ENCODE assay signal across 15 cellular contexts in genomic region chr6:136959471-136959891, GRCh38. TPM values are rescaled to one million over a fixed set of nuclear protein-coding genes. Genes with fewer than 3 reads are reported as not detected.
A peak's percentile ranks its signal among the peaks of the same experiment; 100 is the strongest.
DNase-seq lines count a peak whose midpoint lies in the region; ATAC-seq lines count a peak whose summit lies in the region.
"Had no signal": no experiment of that assay in that cellular context is flagged by ENCODE, and none has a peak within 500 bp of the region (broad histone marks: within the 10 kb centered on the region; RNA-seq: fewer than 3 reads in every experiment).

No MANE protein-coding gene starts in this region.

- H3K27ac ChIP-seq in BLaER1, result no peak overlapping the region
- H3K27ac ChIP-seq: coronary artery had no signal

- H4K20me1 ChIP-seq in BLaER1, result no peaks in the 10 kb centered on the region

- H3K9ac ChIP-seq in BLaER1, result no peak overlapping the region

- DNase-seq in LoVo (ENCODE audit: low spot score) (peak; percentile 64), OCI-M1 (lab: John Stamatoyannopoulos, UW) (peak; percentile 57), left lobe of liver (ENCODE audit: low spot score) (no peak), SKM-1 (lab: John Stamatoyannopoulos, UW; ENCODE audit: unreplicated experiment) (no peak)
- no peak for DNase-seq in activated CD4-positive, alpha-beta T cell treated with anti-CD3 and anti-CD28 coated beads for 4 hours
- DNase-seq: activated CD8-positive, alpha-beta T cell treated with anti-CD3 and anti-CD28 coated beads, Interleukin-2, amount 10 ng/mL, durations not matched to agents 7 days and 5 days; activated naive CD4-positive, alpha-beta T cell treated with anti-CD3 and anti-CD28 coated beads, Interleukin-2, amount 50 U/mL, for 16 hours; NCI-H2227 treated with DMSO at 0.1 percent for 48 hours; posterior cingulate gyrus; stimulated activated CD4-positive, alpha-beta T cell treated with anti-CD3 and anti-CD28 coated beads, Interleukin-4, amount 100 ng/mL, for 4 hours; SW 1271 had no signal

- no peak overlapping the region for H3K4me3 Mint-ChIP-seq in activated T-helper 17 cell treated with anti-CD3 and anti-CD28 coated beads, Interleukin-2, amount 50 U/mL, for 72 hours
- H3K4me3 Mint-ChIP-seq: activated CD8-positive, alpha-beta T cell treated with anti-CD3 and anti-CD28 coated beads, Interleukin-2, amount 10 ng/mL, durations not matched to agents 7 days and 5 days had no signal

- peak; percentile 64 for ATAC-seq in left lobe of liver
- ATAC-seq in activated T-helper 17 cell treated with anti-CD3 and anti-CD28 coated beads, Interleukin-2, amount 50 U/mL, for 72 hours (replicated peaks), result no peak
- ATAC-seq in HG03025 (IDR thresholded peaks at IDR 0.05; ENCODE audit: low FRiP score, unreplicated experiment), result no peak
- ATAC-seq: activated CD8-positive, alpha-beta T cell treated with anti-CD3 and anti-CD28 coated beads, Interleukin-2, amount 10 ng/mL, durations not matched to agents 7 days and 5 days had no signal

- no peak overlapping the region for H3K4me3 ChIP-seq in BLaER1
- H3K4me3 ChIP-seq: coronary artery had no signal

- no peaks in the 10 kb centered on the region for H3K4me1 Mint-ChIP-seq in activated T-helper 17 cell treated with anti-CD3 and anti-CD28 coated beads, Interleukin-2, amount 50 U/mL, for 72 hours

- H3K4me1 ChIP-seq in BLaER1, result peaks cover 65% of the 10 kb centered on the region

- no peaks in the 10 kb centered on the region for H3K36me3 ChIP-seq in BLaER1

- peaks cover 18% of the 10 kb centered on the region for H3K27me3 Mint-ChIP-seq in activated T-helper 17 cell treated with anti-CD3 and anti-CD28 coated beads, Interleukin-2, amount 50 U/mL, for 72 hours

- H3K9me3 ChIP-seq in BLaER1, result no peaks in the 10 kb centered on the region

- no peaks in the 10 kb centered on the region for H3K36me3 Mint-ChIP-seq in activated T-helper 17 cell treated with anti-CD3 and anti-CD28 coated beads, Interleukin-2, amount 50 U/mL, for 72 hours (ENCODE audit: low read depth)

- H3K9me3 Mint-ChIP-seq in activated T-helper 17 cell treated with anti-CD3 and anti-CD28 coated beads, Interleukin-2, amount 50 U/mL, for 72 hours, result no peaks in the 10 kb centered on the region

- H3K4me2 ChIP-seq in BLaER1, result peak overlapping the region; percentile 6; the same call in 1 of the 2 replicates

- no peak overlapping the region for H3K27ac Mint-ChIP-seq in activated T-helper 17 cell treated with anti-CD3 and anti-CD28 coated beads, Interleukin-2, amount 50 U/mL, for 72 hours
- H3K27ac Mint-ChIP-seq: activated CD8-positive, alpha-beta T cell treated with anti-CD3 and anti-CD28 coated beads, Interleukin-2, amount 10 ng/mL, durations not matched to agents 7 days and 5 days had no signal

- H3K27me3 ChIP-seq in BLaER1, result no peaks in the 10 kb centered on the region

RNA-seq across cellular contexts. Expression of gene SLC35D3, which starts 37.4 kb away (rescaled TPM):
- not detected for total RNA-seq in left lobe of liver
- total RNA-seq in activated T-helper 17 cell treated with anti-CD3 and anti-CD28 coated beads, Interleukin-2, amount 50 U/mL, for 72 hours, result 1 to 10 TPM in 1 of 2 donors, not detected in 1; 1.9 TPM
- total RNA-seq: activated CD8-positive, alpha-beta T cell treated with anti-CD3 and anti-CD28 coated beads, Interleukin-2, amount 10 ng/mL, durations not matched to agents 7 days and 5 days had no signal

Comparison
In these comparisons a context has a peak if more than half of its experiments do, and no peak if none do; other contexts are left out.
1. DNase-seq: peak in LoVo (single experiment) and OCI-M1 (single experiment); none in left lobe of liver (single experiment), activated CD4-positive, alpha-beta T cell treated with anti-CD3 and anti-CD28 coated beads for 4 hours (0 of 2) and SKM-1 (single experiment).